ENCODE assay signal across 1 cellular context in genomic region chr12:76270657-76271358, GRCh38.
TF ChIP-seq lines count a peak whose summit lies in the region.

No MANE protein-coding gene starts in this region.

TF ChIP-seq in K562, 482 proteins besides CTCF, POLR2A, EP300 and RAD21 (continued from another document):
- TF ChIP-seq ATF3 (IDR thresholded peaks at IDR 0.05) (peak; percentile 45; the same call in 1 of the 2 replicates), ATF3 (CRISPR knock-in tag; conservative IDR thresholded peaks at IDR 0.05) (no peak), TCF3 (CRISPR knock-in tag; IDR thresholded peaks at IDR 0.05) (peak; percentile 36; the same call in 1 of the 2 replicates), FOXJ3 (CRISPR knock-in tag; IDR thresholded peaks at IDR 0.05) (no peak), JUND (IDR thresholded peaks at IDR 0.05; ENCODE audit: borderline replicate concordance, low read depth, low read length) (peak; percentile 73), JUND (tag; IDR thresholded peaks at IDR 0.05; ENCODE audit: borderline replicate concordance, low read depth, low read length) (peak; percentile 64; the same call in 2 of the 3 replicates), FOXA3 (CRISPR knock-in tag; conservative IDR thresholded peaks at IDR 0.05 in 1 of 2, IDR thresholded peaks at IDR 0.05 in 1 of 2) (peak in 1 of 2 experiments; percentile 60; a peak in 1 of 4 replicates), CEBPG (CRISPR knock-in tag; IDR thresholded peaks at IDR 0.05) (no peak), CEBPG (tag; conservative IDR thresholded peaks at IDR 0.05 in 1 of 2, IDR thresholded peaks at IDR 0.05 in 1 of 2) (peak in 1 of 2 experiments; percentile 75; a peak in 2 of 4 replicates), FOSL1 (tag; conservative IDR thresholded peaks at IDR 0.05) (peak; percentile 88), MTF1 (CRISPR knock-in tag; IDR thresholded peaks at IDR 0.05; ENCODE audit: borderline replicate concordance) (no peak), KHSRP (IDR thresholded peaks at IDR 0.05) (no peak)
